Comparison of ENCODE assay signal across 16 cellular contexts in the genomic region with DNA sequence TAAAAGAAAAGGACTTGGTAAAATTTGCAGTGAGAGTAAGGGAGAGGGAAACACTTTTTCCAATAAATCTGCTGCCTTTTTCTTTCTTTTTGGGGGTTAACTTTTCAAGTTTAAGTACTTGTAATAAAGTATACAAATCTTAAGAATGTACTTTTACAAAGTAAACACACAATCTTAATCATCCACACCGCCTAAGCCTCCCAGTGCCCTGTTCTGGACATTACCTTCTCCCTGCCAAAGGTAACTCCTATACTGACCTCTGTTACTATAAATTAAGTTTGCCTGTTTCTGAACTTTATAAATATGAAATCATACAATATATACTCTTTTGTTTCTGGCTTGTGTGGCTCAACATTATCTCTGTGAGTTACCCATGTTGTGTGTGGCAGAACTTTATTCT.
A peak's percentile ranks its signal among the peaks of the same experiment; 100 is the strongest.
DNase-seq lines count a peak whose midpoint lies in the region; ATAC-seq and TF ChIP-seq lines count a peak whose summit lies in the region.
"Had no signal": no experiment of that assay in that cellular context is flagged by ENCODE, and none has a peak within 500 bp of the region (broad histone marks: within the 10 kb centered on the region; RNA-seq: fewer than 3 reads in every experiment).

No MANE protein-coding gene starts in this region.

- H3K4me2 ChIP-seq in OCI-LY1 (ENCODE audit: low read length), result no peak overlapping the region
- peak overlapping the region; percentile 38 for H3K4me2 ChIP-seq in smooth muscle cell

- POLR2A ChIA-PET in HEK293 (lab: Yijun Ruan, JAX), result no interaction called here

- H3K79me2 ChIP-seq in OCI-LY1 (ENCODE audit: insufficient read depth, low read length) (no peaks in the 10 kb centered on the region), smooth muscle cell (ENCODE audit: low read depth) (no peaks in the 10 kb centered on the region)

- no peak overlapping the region for H3K4me3 Mint-ChIP-seq in activated T-helper 17 cell treated with anti-CD3 and anti-CD28 coated beads, Interleukin-2, amount 50 U/mL, for 72 hours
- H3K4me3 Mint-ChIP-seq: CD4-positive, CD25-positive, alpha-beta regulatory T cell; CD8-positive, alpha-beta memory T cell had no signal

- H3F3A ChIP-seq in OCI-LY1 (ENCODE audit: insufficient read depth, low read length), result 0 out of 2 replicates have a peak, but pooled peaks cover 4% of the 10 kb centered on the region
- no peaks in the 10 kb centered on the region for H3F3A ChIP-seq in smooth muscle cell (ENCODE audit: low read depth)

- H3K36me3 Mint-ChIP-seq in activated T-helper 17 cell treated with anti-CD3 and anti-CD28 coated beads, Interleukin-2, amount 50 U/mL, for 72 hours (ENCODE audit: low read depth), result peaks cover 6% of the 10 kb centered on the region

- CTCF ChIA-PET in HEK293 (lab: Yijun Ruan, JAX), result no interaction called here

- H3K4me3 ChIP-seq in HEK293 (ENCODE audit: low read depth, low read length), result no peak overlapping the region
- H3K4me3 ChIP-seq in OCI-LY1 (ENCODE audit: low read depth, low read length, poor library complexity, severe bottlenecking), result no peak overlapping the region
- no peak overlapping the region for H3K4me3 ChIP-seq in smooth muscle cell

- no peak for ATAC-seq in activated T-helper 17 cell treated with anti-CD3 and anti-CD28 coated beads, Interleukin-2, amount 50 U/mL, for 72 hours (replicated peaks)

- H3K9me3 ChIP-seq in HEK293 (ENCODE audit: control insufficient read depth, insufficient read depth, low read depth, low read length) (no peaks in the 10 kb centered on the region), OCI-LY1 (ENCODE audit: low read length) (no peaks in the 10 kb centered on the region), smooth muscle cell (replicated peaks; ENCODE audit: low read depth) (no peaks in the 10 kb centered on the region)
- H3K9me3 ChIP-seq: BE2C had no signal

- H3K4me1 Mint-ChIP-seq in activated T-helper 17 cell treated with anti-CD3 and anti-CD28 coated beads, Interleukin-2, amount 50 U/mL, for 72 hours, result no peaks in the 10 kb centered on the region

- H4K20me1 ChIP-seq in OCI-LY1 (ENCODE audit: insufficient read depth, low read length), result no peaks in the 10 kb centered on the region
- no peaks in the 10 kb centered on the region for H4K20me1 ChIP-seq in smooth muscle cell (ENCODE audit: low read depth)

- no peak overlapping the region for H2AFZ ChIP-seq in OCI-LY1 (ENCODE audit: low read length)
- no peak overlapping the region for H2AFZ ChIP-seq in smooth muscle cell (ENCODE audit: low read depth)

- no peak for DNase-seq in smooth muscle cell (lab: John Stamatoyannopoulos, UW; ENCODE audit: unreplicated experiment)
- DNase-seq in DMS79 (lab: John Stamatoyannopoulos, UW), result no peak
- DNase-seq in nucleus accumbens (lab: John Stamatoyannopoulos, UW), result no peak
- DNase-seq in NCI-H1048 (lab: John Stamatoyannopoulos, UW), result no peak
- DNase-seq: BE2C; C1 segment of cervical spinal cord; CD4-positive, CD25-positive, alpha-beta regulatory T cell; CD8-positive, alpha-beta memory T cell; COR-L47; DMS 273 treated with DMSO at 0.1 percent for 48 hours; DMS53; GOT3; H7 had no signal

- peak overlapping the region; percentile 44 for H3K27ac Mint-ChIP-seq in activated T-helper 17 cell treated with anti-CD3 and anti-CD28 coated beads, Interleukin-2, amount 50 U/mL, for 72 hours
- H3K27ac Mint-ChIP-seq: CD4-positive, CD25-positive, alpha-beta regulatory T cell had no signal

- no peaks in the 10 kb centered on the region for H3K9me2 ChIP-seq in OCI-LY1 (ENCODE audit: low read depth, low read length)

- H3K9me3 Mint-ChIP-seq in activated T-helper 17 cell treated with anti-CD3 and anti-CD28 coated beads, Interleukin-2, amount 50 U/mL, for 72 hours, result no peaks in the 10 kb centered on the region
- H3K9me3 Mint-ChIP-seq: CD8-positive, alpha-beta memory T cell had no signal

- H3K27me3 Mint-ChIP-seq in activated T-helper 17 cell treated with anti-CD3 and anti-CD28 coated beads, Interleukin-2, amount 50 U/mL, for 72 hours, result no peaks in the 10 kb centered on the region
- H3K27me3 Mint-ChIP-seq: CD4-positive, CD25-positive, alpha-beta regulatory T cell; CD8-positive, alpha-beta memory T cell had no signal

- H3K4me1 ChIP-seq in HEK293 (ENCODE audit: control insufficient read depth, insufficient read depth, low read length), result no peaks in the 10 kb centered on the region
- peaks cover 31% of the 10 kb centered on the region for H3K4me1 ChIP-seq in OCI-LY1 (ENCODE audit: insufficient read depth, low read length, severe bottlenecking)
- H3K4me1 ChIP-seq in smooth muscle cell (ENCODE audit: low read depth), result no peaks in the 10 kb centered on the region
- H3K4me1 ChIP-seq: BE2C had no signal

- H3K27me3 ChIP-seq in OCI-LY1 (ENCODE audit: insufficient read depth, low read length) (no peaks in the 10 kb centered on the region), smooth muscle cell (ENCODE audit: low read depth) (no peaks in the 10 kb centered on the region)
- H3K27me3 ChIP-seq: BE2C had no signal

- H3K9ac ChIP-seq in OCI-LY1 (ENCODE audit: low read length), result no peak overlapping the region
- no peak overlapping the region for H3K9ac ChIP-seq in smooth muscle cell (ENCODE audit: low read depth)

- TF ChIP-seq CTCF in HEK293 (tag by site-specific recombination; IDR thresholded peaks at IDR 0.05), result no peak
- TF ChIP-seq CTCF in OCI-LY1 (IDR thresholded peaks at IDR 0.05; ENCODE audit: low read length), result no peak
- TF ChIP-seq CTCF in smooth muscle cell (IDR thresholded peaks at IDR 0.05; ENCODE audit: borderline replicate concordance, insufficient read depth, poor library complexity, severe bottlenecking), result no peak

- peaks cover 0 to 2% of the 10 kb centered on the region in 2 experiments; a peak in 1 of 3 replicates for H3K36me3 ChIP-seq in HEK293 (ENCODE audit: control insufficient read depth in 2 of 2, insufficient read depth in 1 of 2, low read length in 2 of 2)
- H3K36me3 ChIP-seq in OCI-LY1 (ENCODE audit: insufficient read depth, low read length), result no peaks in the 10 kb centered on the region
- H3K36me3 ChIP-seq in smooth muscle cell (ENCODE audit: low read depth), result no peaks in the 10 kb centered on the region

- 67% methylated on average over 1 of the region's 1 CpG for WGBS in smooth muscle cell (ENCODE audit: low lambda C conversion rate)

- H3K27ac ChIP-seq in HEK293 (ENCODE audit: extremely low read depth, low read depth, low read length) (no peak overlapping the region), OCI-LY1 (ENCODE audit: low read depth, low read length, poor library complexity, severe bottlenecking) (peak overlapping the region; percentile 15), smooth muscle cell (ENCODE audit: low read depth) (peak overlapping the region; percentile 64)

TF ChIP-seq in HEK293, 187 proteins besides CTCF, POLR2A, EP300 and RAD21:
- TF ChIP-seq PRDM1 (tag by site-specific recombination; IDR thresholded peaks at IDR 0.05) (0 out of 2 replicates have a peak, but pooled peaks have one; percentile 25), ZNF248 (tag by site-specific recombination; IDR thresholded peaks at IDR 0.05) (no peak)
